Comparison of ENCODE assay signal across 1 cellular context in genomic region chr16:80006175-80006895, GRCh38.
TF ChIP-seq lines count a peak whose summit lies in the region.

No MANE protein-coding gene starts in this region.

TF ChIP-seq in GM23338, 12 proteins besides CTCF, POLR2A, EP300 and RAD21 (continued from another document):
- TF ChIP-seq ZNF462 (CRISPR knock-in tag; IDR thresholded peaks at IDR 0.05) (no peak), EZH2 (IDR thresholded peaks at IDR 0.05; ENCODE audit: low read depth, unreplicated experiment) (no peak), REST (IDR thresholded peaks at IDR 0.05; ENCODE audit: unreplicated experiment) (no peak), ZNF331 (CRISPR knock-in tag; IDR thresholded peaks at IDR 0.05; ENCODE audit: low read depth) (no peak), CREB1 (CRISPR knock-in tag; IDR thresholded peaks at IDR 0.05; ENCODE audit: low read depth) (no peak), NANOG (IDR thresholded peaks at IDR 0.05; ENCODE audit: borderline replicate concordance) (no peak), STAT1 (IDR thresholded peaks at IDR 0.05; ENCODE audit: unreplicated experiment) (no peak)
